In genomic region chr20:48924711-48925109, GRCh38 we compare ENCODE assay signal across 20 cellular contexts. TPM values are rescaled to one million over a fixed set of nuclear protein-coding genes. Genes with fewer than 3 reads are reported as not detected.
DNase-seq lines count a peak whose midpoint lies in the region; ATAC-seq and TF ChIP-seq lines count a peak whose summit lies in the region.
"Had no signal": no experiment of that assay in that cellular context is flagged by ENCODE, and none has a peak within 500 bp of the region (broad histone marks: within the 10 kb centered on the region; RNA-seq: fewer than 3 reads in every experiment).

No MANE protein-coding gene starts in this region.

- peaks cover 25% of the 10 kb centered on the region for H3K4me1 ChIP-seq in CD4-positive, CD25-positive, alpha-beta regulatory T cell (ENCODE audit: control insufficient read depth, insufficient read depth, low read length, poor library complexity, severe bottlenecking)
- H3K4me1 ChIP-seq in HCT116 (ENCODE audit: control insufficient read depth in 1 of 2, insufficient read depth in 2 of 2, low read length in 2 of 2): peaks cover 15 to 33% of the 10 kb centered on the region in 2 experiments

- H3K9me3 ChIP-seq in CD4-positive, CD25-positive, alpha-beta regulatory T cell (ENCODE audit: control insufficient read depth in 2 of 2, low read length in 2 of 2): no peaks in the 10 kb centered on the region
- no peaks in the 10 kb centered on the region for H3K9me3 ChIP-seq in HCT116 (ENCODE audit: control insufficient read depth in 1 of 2, insufficient read depth in 1 of 2, low read depth in 1 of 2, low read length in 2 of 2)
- H3K9me3 ChIP-seq: SJSA1 had no signal

- CTCF ChIA-PET in HCT116 (lab: Charles Lee): interaction anchor here (1.1 to 1.2 kb wide), 2 partner anchors 19 to 267 kb away, joined by 3 to 4 read pairs; no protein-coding TSS in a partner anchor
- CTCF ChIA-PET in activated B cell treated with CpG ODN at 0.5 μM for 24 hours (lab: Charles Lee): interaction anchor here (1.2 kb wide), 1 partner anchor 267 kb away, joined by 6 read pairs; no protein-coding TSS in a partner anchor

- no peaks in the 10 kb centered on the region for H3K27me3 ChIP-seq in CD4-positive, CD25-positive, alpha-beta regulatory T cell (ENCODE audit: control insufficient read depth, insufficient read depth, low read length)
- no peaks in the 10 kb centered on the region for H3K27me3 ChIP-seq in HCT116 (ENCODE audit: insufficient read depth, low read length)
- H3K27me3 ChIP-seq: SJSA1 had no signal

- no peaks in the 10 kb centered on the region for H3K9me2 ChIP-seq in HCT116 (ENCODE audit: insufficient read depth)

- H3K27me3 Mint-ChIP-seq in CD4-positive, CD25-positive, alpha-beta regulatory T cell: no peaks in the 10 kb centered on the region
- H3K27me3 Mint-ChIP-seq in activated B cell treated with CpG ODN at 0.5 μM for 24 hours: no peaks in the 10 kb centered on the region
- no peaks in the 10 kb centered on the region for H3K27me3 Mint-ChIP-seq in naive B cell

- no peak overlapping the region for H3K9ac ChIP-seq in HCT116 (ENCODE audit: low read length)

- peak overlapping the region; percentile 29 for H3K27ac ChIP-seq in CD4-positive, CD25-positive, alpha-beta regulatory T cell (ENCODE audit: insufficient read depth, low read length, poor library complexity, severe bottlenecking)
- H3K27ac ChIP-seq in HCT116 (ENCODE audit: low read depth, low read length): no peak overlapping the region
- H3K27ac ChIP-seq: SJSA1 had no signal

- BruUV-seq in HCT116 (replicated peaks; lab: Mats Ljungman, UMichigan): no TSS peak

- ATAC-seq in CD4-positive, CD25-positive, alpha-beta regulatory T cell (ENCODE audit: low read depth in 2 of 2): no peak
- ATAC-seq in HCT116 (no peak), activated B cell treated with CpG ODN at 0.5 μM for 24 hours (ENCODE audit: low read depth) (no peak), naive B cell (ENCODE audit: low read depth in 2 of 2) (no peak), HG02588 (IDR thresholded peaks at IDR 0.05; ENCODE audit: unreplicated experiment) (no peak), HG03521 (IDR thresholded peaks at IDR 0.05; ENCODE audit: unreplicated experiment) (no peak)
- ATAC-seq: esophagus mucosa had no signal

- no peak overlapping the region for H2AFZ ChIP-seq in HCT116 (ENCODE audit: low read depth, low read length, poor library complexity, severe bottlenecking)

- peak overlapping the region in 2 of 4 donors; percentile 41 to 84 for H3K4me3 Mint-ChIP-seq in CD4-positive, CD25-positive, alpha-beta regulatory T cell
- H3K4me3 Mint-ChIP-seq in activated B cell treated with CpG ODN at 0.5 μM for 24 hours (peak overlapping the region; percentile 71), naive B cell (peak overlapping the region in 6 of 8 donors; percentile 34 to 94 (median 78))

- H3K36me3 ChIP-seq in CD4-positive, CD25-positive, alpha-beta regulatory T cell (ENCODE audit: control insufficient read depth, insufficient read depth, low read length): no peaks in the 10 kb centered on the region
- no peaks in the 10 kb centered on the region for H3K36me3 ChIP-seq in HCT116 (ENCODE audit: control insufficient read depth in 1 of 2, insufficient read depth in 2 of 2, low read length in 2 of 2)

- peaks cover 72% of the 10 kb centered on the region for H3K79me2 ChIP-seq in HCT116 (ENCODE audit: insufficient read depth, low read length)

- POLR2A ChIA-PET in HCT116 (lab: Charles Lee): no interaction called here
- POLR2A ChIA-PET in activated B cell treated with CpG ODN at 0.5 μM for 24 hours (lab: Charles Lee): interaction anchor here (0.7 to 1.4 kb wide), 3 partner anchors 97 to 1435 kb away, joined by 3 to 7 read pairs (median 4); partner anchors contain the start of gene PREX1

- H3K36me3 Mint-ChIP-seq in CD4-positive, CD25-positive, alpha-beta regulatory T cell: peaks cover 3% of the 10 kb centered on the region
- H3K36me3 Mint-ChIP-seq in activated B cell treated with CpG ODN at 0.5 μM for 24 hours (ENCODE audit: low read depth): peaks cover 6% of the 10 kb centered on the region
- H3K36me3 Mint-ChIP-seq in naive B cell: no peaks in the 10 kb centered on the region

- intact Hi-C loops in HCT116 (cut with micrococcal nuclease): no loop called here
- intact Hi-C loops in activated B cell treated with CpG ODN at 0.5 μM for 24 hours (cut with micrococcal nuclease): loop anchor here (5.0 to 10.0 kb wide), 4 partner anchors 123 to 1512 kb away; partner anchors contain the start of gene CSE1L
- intact Hi-C loops in posterior vena cava (cut with DNase I): loop anchor here in 1 of 2 donors (10.0 kb wide), 1 partner anchor 1550 kb away; no protein-coding TSS in a partner anchor

- TF ChIP-seq POLR2A in HCT116 (IDR thresholded peaks at IDR 0.05; ENCODE audit: borderline replicate concordance, extremely low read depth, insufficient read depth, insufficient read length): no peak

- peak overlapping the region; percentile 82 for H3K4me2 ChIP-seq in HCT116 (ENCODE audit: low read length)

- no peaks in the 10 kb centered on the region for H4K20me1 ChIP-seq in HCT116 (ENCODE audit: insufficient read depth)

- no peak for TF ChIP-seq RAD21 in HCT116 (IDR thresholded peaks at IDR 0.05; ENCODE audit: low read depth)

- no peak overlapping the region for H3K4me3 ChIP-seq in CD4-positive, CD25-positive, alpha-beta regulatory T cell (ENCODE audit: low read depth, low read length)
- H3K4me3 ChIP-seq in HCT116 (replicated peaks in 1 of 2; ENCODE audit: low read depth in 1 of 2, low read length in 2 of 2): peak overlapping the region in 1 of 2 experiments; percentile 17; a peak in 1 of 4 replicates
- H3K4me3 ChIP-seq: SJSA1 had no signal

- RAD21 ChIA-PET in HCT116 (lab: Charles Lee; ENCODE audit: low non-redundant PET in 1 of 2, low total read pairs in 2 of 2, uncharacterized antibody in 2 of 2, unreplicated experiment in 2 of 2): no interaction called here

- peaks cover 34 to 66% (median 49%) of the 10 kb centered on the region in 4 donors for H3K4me1 Mint-ChIP-seq in CD4-positive, CD25-positive, alpha-beta regulatory T cell
- H3K4me1 Mint-ChIP-seq in activated B cell treated with CpG ODN at 0.5 μM for 24 hours (peaks cover 72% of the 10 kb centered on the region), naive B cell (peaks cover 57 to 67% (median 66%) of the 10 kb centered on the region in 3 donors)

- H3K9me3 Mint-ChIP-seq in CD4-positive, CD25-positive, alpha-beta regulatory T cell: no peaks in the 10 kb centered on the region
- no peaks in the 10 kb centered on the region for H3K9me3 Mint-ChIP-seq in activated B cell treated with CpG ODN at 0.5 μM for 24 hours
- H3K9me3 Mint-ChIP-seq in naive B cell: peaks cover 0 to 4% (median 0%) of the 10 kb centered on the region in 7 donors
- H3K9me3 Mint-ChIP-seq: type B pancreatic cell had no signal

- DNase-seq in CD4-positive, CD25-positive, alpha-beta regulatory T cell: no peak
- DNase-seq in HCT116 (ENCODE audit: low read depth, low spot score) (no peak), activated B cell treated with CpG ODN at 0.5 μM for 24 hours (no peak), naive B cell (no peak), cerebellar nuclear complex (lab: John Stamatoyannopoulos, UW) (no peak), posterior vena cava (ENCODE audit: low spot score) (no peak)
- DNase-seq: activated naive CD4-positive, alpha-beta T cell; DMS 273 treated with DMSO at 0.1 percent for 48 hours; glutamatergic neuron; Kasumi-1; NCI-H1436; NCI-H226; nucleus accumbens; stimulated activated CD4-positive, alpha-beta T cell treated with anti-CD3 and anti-CD28 coated beads, Interleukin-4, amount 100 ng/mL, for 4 hours; T1000 had no signal

- TF ChIP-seq CTCF in HCT116 (IDR thresholded peaks at IDR 0.05 in 2 of 3, conservative IDR thresholded peaks at IDR 0.05 in 1 of 3; ENCODE audit: borderline replicate concordance in 1 of 3, insufficient read depth in 1 of 3, low read depth in 2 of 3, low read length in 2 of 3) (no peak), activated B cell treated with CpG ODN at 0.5 μM for 24 hours (IDR thresholded peaks at IDR 0.05) (no peak)

- H3K27ac Mint-ChIP-seq in CD4-positive, CD25-positive, alpha-beta regulatory T cell: peak overlapping the region in 1 of 3 donors; percentile 5
- H3K27ac Mint-ChIP-seq in activated B cell treated with CpG ODN at 0.5 μM for 24 hours: peak overlapping the region; percentile 86
- H3K27ac Mint-ChIP-seq in naive B cell: peak overlapping the region; percentile 41 to 99 (median 96)

TF ChIP-seq in HCT116, 20 proteins besides CTCF, POLR2A, EP300 and RAD21 (continues in another document):
- TF ChIP-seq REST (IDR thresholded peaks at IDR 0.05; ENCODE audit: low read depth) (no peak), MAX (IDR thresholded peaks at IDR 0.05) (no peak)

RNA-seq across cellular contexts. Expression of gene ARFGEF2, which starts 3.2 kb away (rescaled TPM):
- total RNA-seq in CD4-positive, CD25-positive, alpha-beta regulatory T cell: 22.1 TPM
- polyA plus RNA-seq in CD4-positive, CD25-positive, alpha-beta regulatory T cell: 1 to 10 TPM; 6.8 to 7.9 (median 7.4) TPM
- total RNA-seq in HCT116 (2021; ENCODE audit: unreplicated experiment) (22.2 TPM), activated B cell treated with CpG ODN at 0.5 μM for 24 hours (30.8 and 39.0 TPM in 2 replicates), posterior vena cava (10 to 100 TPM; 23.2 to 27.5 TPM)
- 8.3 and 9.2 TPM in 2 replicates for polyA plus RNA-seq in HCT116 (2012)
- 10 to 100 TPM in 4 of 6 donors, 1 to 10 TPM in 2; 3.9 to 18.4 (median 12.1) TPM for polyA plus RNA-seq in naive B cell (ENCODE audit: low read depth in 6 of 6)
